9 cellular contexts compared by ENCODE assay signal in the genomic region with DNA sequence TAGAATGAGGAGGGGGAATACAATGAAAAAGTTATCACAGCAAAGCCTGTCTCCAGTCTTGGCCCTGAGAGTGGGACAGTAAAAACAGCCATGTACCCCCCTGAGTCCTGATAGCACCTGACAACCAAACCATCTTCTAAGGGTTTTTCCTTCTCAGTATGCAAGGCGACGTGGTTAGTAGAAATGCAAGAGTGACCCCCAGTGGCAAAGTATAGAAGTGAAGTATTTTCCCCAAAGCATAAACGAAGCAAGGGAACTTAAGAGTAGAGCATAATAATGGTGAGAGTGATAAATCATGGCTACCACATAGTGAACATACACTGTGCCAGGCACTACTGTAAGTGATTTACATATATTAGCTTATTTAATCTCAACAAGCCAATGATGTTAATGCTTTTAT. TPM values are rescaled to one million over a fixed set of nuclear protein-coding genes. Genes with fewer than 3 reads are reported as not detected.
A peak's percentile ranks its signal among the peaks of the same experiment; 100 is the strongest.
DNase-seq lines count a peak whose midpoint lies in the region; ATAC-seq, FAIRE-seq and TF ChIP-seq lines count a peak whose summit lies in the region.
"Had no signal": no experiment of that assay in that cellular context is flagged by ENCODE, and none has a peak within 500 bp of the region (broad histone marks: within the 10 kb centered on the region; RNA-seq: fewer than 3 reads in every experiment).

No MANE protein-coding gene starts in this region.

- H4K20me1 ChIP-seq in GM12878 (ENCODE audit: control insufficient read depth, insufficient read depth) = no peaks in the 10 kb centered on the region

- no peak for TF ChIP-seq POLR2A in GM12878 (IDR thresholded peaks at IDR 0.05; ENCODE audit: low read depth, low read length)

- no peak overlapping the region for H3K4me3 ChIP-seq in GM12878

- CTCF ChIA-PET in GM12878 (lab: Yijun Ruan, JAX) = interaction anchor here (0.6 kb wide), 1 partner anchor 13 kb away, joined by 3 read pairs; no protein-coding TSS in a partner anchor

- peak; percentile 45 to 64 (median 55); a peak in 5 of 6 replicates for TF ChIP-seq CTCF in GM12878 (IDR thresholded peaks at IDR 0.05 in 2 of 3, conservative IDR thresholded peaks at IDR 0.05 in 1 of 3; ENCODE audit: control insufficient read depth in 2 of 3, extremely low read depth in 1 of 3, insufficient read depth in 1 of 3, low read depth in 3 of 3, low read length in 3 of 3)

- ATAC-seq in GM12878 = peak; percentile 90

- H3K36me3 ChIP-seq in GM12878 (ENCODE audit: control insufficient read depth in 2 of 2, insufficient read depth in 2 of 2, low read length in 1 of 2) = no peaks in the 10 kb centered on the region

- RAD21 ChIA-PET in GM12878 (lab: Charles Lee; ENCODE audit: unreplicated experiment) = no interaction called here

- H3K27ac ChIP-seq in GM12878 (ENCODE audit: control insufficient read depth, insufficient read depth) = no peak overlapping the region

- H2AFZ ChIP-seq in GM12878 (ENCODE audit: control insufficient read depth, low read depth, low read length) = no peak overlapping the region

- 0% methylated on average over 3 of the region's 3 CpGs for WGBS in GM12878 (ENCODE audit: insufficient coverage, insufficient replicate concordance, low lambda C conversion rate, missing lambda C conversion rate)

- no peak overlapping the region for H3K4me2 ChIP-seq in GM12878 (ENCODE audit: control insufficient read depth, insufficient read depth)

- SMC1A ChIA-PET in GM12878 (lab: Charles Lee; ENCODE audit: uncharacterized antibody, unreplicated experiment) = no interaction called here

- POLR2A ChIA-PET in GM12878 (lab: Charles Lee) = no interaction called here

- no peaks in the 10 kb centered on the region for H3K4me1 ChIP-seq in GM12878 (ENCODE audit: control insufficient read depth, insufficient read depth, low read length)

- no peaks in the 10 kb centered on the region for H3K9me3 ChIP-seq in GM12878 (replicated peaks; ENCODE audit: control insufficient read depth, insufficient read depth, low read length)

- no peaks in the 10 kb centered on the region for H3K27me3 ChIP-seq in GM12878 (replicated peaks in 1 of 2; ENCODE audit: control insufficient read depth in 2 of 2, insufficient read depth in 2 of 2, low read length in 1 of 2)

- FAIRE-seq in GM12878 (lab: Jason Lieb, UNC) = no peak

- TF ChIP-seq RAD21 in GM12878 (IDR thresholded peaks at IDR 0.05; ENCODE audit: insufficient read depth, low read depth, low read length) = peak; percentile 71

- DNase-seq in NCI-H2227 (lab: John Stamatoyannopoulos, UW; ENCODE audit: unreplicated experiment) (peak; percentile 19), NCI-H2227 treated with DMSO at 0.1 percent for 48 hours (lab: John Stamatoyannopoulos, UW) (no peak), H4 (ENCODE audit: low spot score) (peak; percentile 42), NCI-H1105 (lab: John Stamatoyannopoulos, UW) (peak; percentile 7), GM12878 (ENCODE audit: low read depth, low spot score) (no peak), medulla oblongata (ENCODE audit: extremely low spot score) (peak; percentile 34), NCI-H187 treated with DMSO at 0.1 percent for 48 hours (lab: John Stamatoyannopoulos, UW) (no peak)
- no peak for DNase-seq in activated CD4-positive, alpha-beta T cell treated with anti-CD3 and anti-CD28 coated beads for 4 hours

- H3K79me2 ChIP-seq in GM12878 (ENCODE audit: control insufficient read depth, insufficient read depth, low read length) = no peaks in the 10 kb centered on the region

- intact Hi-C loops in GM12878 (cut with micrococcal nuclease; ENCODE audit: unreplicated experiment) = no loop called here

- BruUV-seq in GM12878 (replicated peaks; lab: Mats Ljungman, UMichigan) = no TSS peak

- in situ Hi-C loops in GM12878 (cut with MboI) = no loop called here

- no peak for TF ChIP-seq EP300 in GM12878 (IDR thresholded peaks at IDR 0.05; ENCODE audit: borderline replicate concordance in 1 of 2, control insufficient read depth in 1 of 2, low read depth in 2 of 2, low read length in 2 of 2)

- no peak overlapping the region for H3K9ac ChIP-seq in GM12878 (ENCODE audit: control insufficient read depth, insufficient read depth, low read length)

TF ChIP-seq in GM12878, 131 proteins besides CTCF, POLR2A, EP300 and RAD21:
- TF ChIP-seq SMC3 (IDR thresholded peaks at IDR 0.05; ENCODE audit: borderline replicate concordance, low read length) = peak; percentile 38; the same call in 1 of the 2 replicates
- no peak for TF ChIP-seq MYB (IDR thresholded peaks at IDR 0.05; ENCODE audit: borderline replicate concordance, low read depth, low read length)
- no peak for TF ChIP-seq ZSCAN29 (IDR thresholded peaks at IDR 0.05)
- TF ChIP-seq EED (IDR thresholded peaks at IDR 0.05; ENCODE audit: low read depth) = no peak
- no peak for TF ChIP-seq PAX8 (IDR thresholded peaks at IDR 0.05)
- TF ChIP-seq, protein P1, sequence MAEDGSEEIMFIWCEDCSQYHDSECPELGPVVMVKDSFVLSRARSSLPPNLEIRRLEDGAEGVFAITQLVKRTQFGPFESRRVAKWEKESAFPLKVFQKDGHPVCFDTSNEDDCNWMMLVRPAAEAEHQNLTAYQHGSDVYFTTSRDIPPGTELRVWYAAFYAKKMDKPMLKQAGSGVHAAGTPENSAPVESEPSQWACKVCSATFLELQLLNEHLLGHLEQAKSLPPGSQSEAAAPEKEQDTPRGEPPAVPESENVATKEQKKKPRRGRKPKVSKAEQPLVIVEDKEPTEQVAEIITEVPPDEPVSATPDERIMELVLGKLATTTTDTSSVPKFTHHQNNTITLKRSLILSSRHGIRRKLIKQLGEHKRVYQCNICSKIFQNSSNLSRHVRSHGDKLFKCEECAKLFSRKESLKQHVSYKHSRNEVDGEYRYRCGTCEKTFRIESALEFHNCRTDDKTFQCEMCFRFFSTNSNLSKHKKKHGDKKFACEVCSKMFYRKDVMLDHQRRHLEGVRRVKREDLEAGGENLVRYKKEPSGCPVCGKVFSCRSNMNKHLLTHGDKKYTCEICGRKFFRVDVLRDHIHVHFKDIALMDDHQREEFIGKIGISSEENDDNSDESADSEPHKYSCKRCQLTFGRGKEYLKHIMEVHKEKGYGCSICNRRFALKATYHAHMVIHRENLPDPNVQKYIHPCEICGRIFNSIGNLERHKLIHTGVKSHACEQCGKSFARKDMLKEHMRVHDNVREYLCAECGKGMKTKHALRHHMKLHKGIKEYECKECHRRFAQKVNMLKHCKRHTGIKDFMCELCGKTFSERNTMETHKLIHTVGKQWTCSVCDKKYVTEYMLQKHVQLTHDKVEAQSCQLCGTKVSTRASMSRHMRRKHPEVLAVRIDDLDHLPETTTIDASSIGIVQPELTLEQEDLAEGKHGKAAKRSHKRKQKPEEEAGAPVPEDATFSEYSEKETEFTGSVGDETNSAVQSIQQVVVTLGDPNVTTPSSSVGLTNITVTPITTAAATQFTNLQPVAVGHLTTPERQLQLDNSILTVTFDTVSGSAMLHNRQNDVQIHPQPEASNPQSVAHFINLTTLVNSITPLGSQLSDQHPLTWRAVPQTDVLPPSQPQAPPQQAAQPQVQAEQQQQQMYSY (CRISPR knock-in tag; IDR thresholded peaks at IDR 0.05) = no peak

RNA-seq across cellular contexts. Expression of a gene that starts 52.8 kb away (rescaled TPM):
- total RNA-seq in H4 (2014; rRNA removed; shearing (Covaris generic)) = not detected in 2 replicates
- total RNA-seq in GM12878 (2013; cell fraction: nucleolus; rRNA removed) = not detected in 2 replicates
- total RNA-seq in GM12878 (2014; rRNA removed) (not detected in 2 replicates), GM12878 (2014; rRNA removed; fragmentation: Illumina TruSeq; extraction: Trizol) (not detected in 2 replicates), GM12878 (2021) (not detected in 2 replicates)
- polyA plus RNA-seq in GM12878 (2011; ENCODE audit: low read depth) = not detected
- polyA plus RNA-seq in GM12878 (2011; rRNA removed) (not detected in 2 replicates), GM12878 (2014; fragmentation: Illumina TruSeq; extraction: Trizol) (not detected in 2 replicates), GM12878 (2014; fragmentation: Nextera tagmentation; extraction: Ambion mirVana) (not detected), GM12878 (2014; rRNA removed) (not detected in 2 replicates), GM12878 (2016; fragmentation: Nextera tagmentation; extraction: Ambion mirVana) (not detected)
- polyA plus RNA-seq in GM12878 (2011; cell fraction: cytosol; rRNA removed) = not detected in 2 replicates
- not detected in 2 replicates for polyA plus RNA-seq in GM12878 (2011; cell fraction: nucleus; rRNA removed)
- not detected in 2 replicates for polyA plus RNA-seq in GM12878 (2012)
- not detected in 2 replicates for polyA minus RNA-seq in GM12878 (2011; rRNA and poly(A)+ RNA removed)
- not detected in 2 replicates for polyA minus RNA-seq in GM12878 (2011; cell fraction: cytosol; rRNA and poly(A)+ RNA removed)
- polyA minus RNA-seq in GM12878 (2011; cell fraction: nucleus; rRNA and poly(A)+ RNA removed) = not detected in 2 replicates
- polyA plus RNA-seq: adipose tissue had no signal

Comparison
In these comparisons a context has a peak if more than half of its experiments do, and no peak if none do; other contexts are left out.
1. DNase-seq: peak in NCI-H2227 (single experiment), H4 (single experiment), NCI-H1105 (single experiment) and medulla oblongata (single experiment); none in NCI-H2227 treated with DMSO at 0.1 percent for 48 hours (single experiment), GM12878 (single experiment), NCI-H187 treated with DMSO at 0.1 percent for 48 hours (single experiment) and activated CD4-positive, alpha-beta T cell treated with anti-CD3 and anti-CD28 coated beads for 4 hours (0 of 2).